31 cellular contexts compared by ENCODE assay signal in the genomic region with DNA sequence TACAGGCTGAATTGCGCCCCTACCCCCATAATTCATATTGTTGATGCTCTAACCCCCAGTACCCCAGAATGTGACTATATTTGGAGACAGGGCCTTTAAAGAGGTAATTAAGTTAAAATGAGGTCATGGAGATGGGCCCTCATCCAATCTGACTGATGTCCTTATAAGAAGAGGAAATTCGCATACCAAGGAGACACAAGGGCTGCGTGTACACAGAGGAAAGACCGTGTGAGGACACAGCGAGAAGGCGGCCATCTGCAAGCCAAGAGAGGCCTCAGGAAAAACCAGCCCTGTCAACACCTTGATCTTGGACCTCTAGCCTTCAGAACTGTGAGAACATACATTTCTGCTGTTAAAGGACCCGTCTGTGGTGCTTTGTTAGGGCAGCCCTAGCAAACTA. TPM values are rescaled to one million over a fixed set of nuclear protein-coding genes. Genes with fewer than 3 reads are reported as not detected.
DNase-seq lines count a peak whose midpoint lies in the region; ATAC-seq and TF ChIP-seq lines count a peak whose summit lies in the region.
"Had no signal": no experiment of that assay in that cellular context is flagged by ENCODE, and none has a peak within 500 bp of the region (broad histone marks: within the 10 kb centered on the region; RNA-seq: fewer than 3 reads in every experiment).

No MANE protein-coding gene starts in this region.

- no peaks in the 10 kb centered on the region for H3K36me3 ChIP-seq in mammary epithelial cell (ENCODE audit: insufficient read depth, low read length)
- no peaks in the 10 kb centered on the region for H3K36me3 ChIP-seq in gastroesophageal sphincter
- H3K36me3 ChIP-seq in stomach smooth muscle (ENCODE audit: control insufficient read depth in 2 of 2, insufficient read depth in 2 of 2, low read length in 2 of 2) = no peaks in the 10 kb centered on the region
- H3K36me3 ChIP-seq in OCI-LY7 (ENCODE audit: insufficient read depth, low read length) = no peaks in the 10 kb centered on the region
- H3K36me3 ChIP-seq: left lung, pancreas, Peyer's patch, SJCRH30, spleen, upper lobe of right lung had no signal

- POLR2A ChIA-PET in OCI-LY7 (lab: Charles Lee) = no interaction called here

- no peaks in the 10 kb centered on the region for H3K27me3 ChIP-seq in mammary epithelial cell (ENCODE audit: insufficient read depth, low read length)
- no peaks in the 10 kb centered on the region for H3K27me3 ChIP-seq in gastroesophageal sphincter
- no peaks in the 10 kb centered on the region for H3K27me3 ChIP-seq in stomach smooth muscle (ENCODE audit: control insufficient read depth in 1 of 2, insufficient read depth in 2 of 2, low read length in 2 of 2)
- H3K27me3 ChIP-seq: pancreas, Peyer's patch, SJCRH30, upper lobe of right lung had no signal

- peaks cover 30% of the 10 kb centered on the region for H3K27me3 Mint-ChIP-seq in HFFc6 (ENCODE audit: insufficient read depth)

- no peak for TF ChIP-seq EP300 in gastroesophageal sphincter (IDR thresholded peaks at IDR 0.05)

- H3K4me2 ChIP-seq in mammary epithelial cell (ENCODE audit: insufficient read depth, low read depth, low read length) (no peak overlapping the region), OCI-LY7 (ENCODE audit: low read length) (no peak overlapping the region)
- H3K4me2 ChIP-seq: GM23338 had no signal

- H3K4me3 ChIP-seq in mammary epithelial cell (replicated peaks in 1 of 3; ENCODE audit: insufficient read depth in 1 of 3, low read depth in 2 of 3, low read length in 3 of 3) (no peak overlapping the region), gastroesophageal sphincter (no peak overlapping the region), stomach smooth muscle (ENCODE audit: low read length in 2 of 2) (peak overlapping the region in 1 of 2 donors; percentile 44), OCI-LY7 (ENCODE audit: low read depth, low read length, poor library complexity, severe bottlenecking) (no peak overlapping the region)
- H3K4me3 ChIP-seq: GM23338, K562, left lung, pancreas, Peyer's patch, SJCRH30, spleen, upper lobe of right lung had no signal

- no peak for TF ChIP-seq POLR2A in gastroesophageal sphincter (IDR thresholded peaks at IDR 0.05)

- intact Hi-C loops in mammary epithelial cell (cut with micrococcal nuclease) (no loop called here), OCI-LY7 (cut with micrococcal nuclease; ENCODE audit: unreplicated experiment) (no loop called here)

- no peaks in the 10 kb centered on the region for H3K79me2 ChIP-seq in mammary epithelial cell (ENCODE audit: insufficient read depth, low read length)
- no peaks in the 10 kb centered on the region for H3K79me2 ChIP-seq in OCI-LY7 (ENCODE audit: insufficient read depth, low read depth, low read length)

- H2AFZ ChIP-seq in mammary epithelial cell (ENCODE audit: low read depth, low read length) = peak overlapping the region; percentile 48
- H2AFZ ChIP-seq in OCI-LY7 (ENCODE audit: low read length) = no peak overlapping the region
- H2AFZ ChIP-seq: GM23338 had no signal

- no peaks in the 10 kb centered on the region for H3K9me3 ChIP-seq in mammary epithelial cell (replicated peaks; ENCODE audit: insufficient read depth, low read length)
- H3K9me3 ChIP-seq in gastroesophageal sphincter = no peaks in the 10 kb centered on the region
- H3K9me3 ChIP-seq in stomach smooth muscle (ENCODE audit: control insufficient read depth in 2 of 2, low read length in 2 of 2) = no peaks in the 10 kb centered on the region
- no peaks in the 10 kb centered on the region for H3K9me3 ChIP-seq in OCI-LY7 (ENCODE audit: low read length)
- H3K9me3 ChIP-seq: left lung, pancreas, Peyer's patch, SJCRH30, spleen, upper lobe of right lung had no signal

- 40% methylated on average over 7 of the region's 7 CpGs for WGBS in mammary epithelial cell (ENCODE audit: low coverage, missing lambda C conversion rate)
- 23 to 59% methylated on average over 5 to 6 of the region's 7 CpGs for WGBS in gastroesophageal sphincter (ENCODE audit: low coverage in 1 of 2), 2 donors

- BruUV-seq in mammary epithelial cell (replicated peaks; lab: Mats Ljungman, UMichigan) (no TSS peak), OCI-LY7 (replicated peaks; lab: Mats Ljungman, UMichigan) (no TSS peak)

- no peaks in the 10 kb centered on the region for H3K9me3 Mint-ChIP-seq in HFFc6
- H3K9me3 Mint-ChIP-seq: activated CD8-positive, alpha-beta T cell treated with anti-CD3 and anti-CD28 coated beads for 36 hours; activated naive CD4-positive, alpha-beta T cell treated with anti-CD3 and anti-CD28 coated beads, Interleukin-2, amount 50 U/mL, for 72 hours; activated T-helper 2 cell treated with anti-CD3 and anti-CD28 coated beads, Interferon-gamma antibody, Interleukin-2, Interleukin-4, amounts not matched to agents 10 μg/mL and 5 μg/mL and 100 μg/mL, durations not matched to agents 14 hours and 24 hours and 36 hours; CD14-positive monocyte; GM23338; nephron progenitor cell had no signal

- no peaks in the 10 kb centered on the region for H3K9me2 ChIP-seq in OCI-LY7 (ENCODE audit: insufficient read depth, low read length)

- H3K9ac ChIP-seq in mammary epithelial cell (ENCODE audit: insufficient read depth, low read length) (no peak overlapping the region), stomach smooth muscle (ENCODE audit: low read length in 2 of 2) (peak overlapping the region in 1 of 2 donors; percentile 21)

- H3K4me1 Mint-ChIP-seq in HFFc6 (ENCODE audit: low read depth) = peaks cover 6% of the 10 kb centered on the region; the same call in 1 of the 2 replicates
- H3K4me1 Mint-ChIP-seq: CD14-positive monocyte had no signal

- no peak for TF ChIP-seq CTCF in mammary epithelial cell (conservative IDR thresholded peaks at IDR 0.05 in 1 of 2, IDR thresholded peaks at IDR 0.05 in 1 of 2; ENCODE audit: extremely low read depth in 1 of 2, insufficient read depth in 1 of 2, low read depth in 1 of 2, low read length in 2 of 2)
- no peak for TF ChIP-seq CTCF in gastroesophageal sphincter (IDR thresholded peaks at IDR 0.05)
- no peak for TF ChIP-seq CTCF in HFFc6 (IDR thresholded peaks at IDR 0.05)
- no peak for TF ChIP-seq CTCF in OCI-LY7 (conservative IDR thresholded peaks at IDR 0.05; ENCODE audit: low read length)

- in situ Hi-C loops in mammary epithelial cell (cut with MboI; ENCODE audit: low sequenced_read_pairs in 2 of 2) = no loop called here

- H3K36me3 Mint-ChIP-seq in HFFc6 (ENCODE audit: low read depth) = no peaks in the 10 kb centered on the region
- H3K36me3 Mint-ChIP-seq: activated naive CD4-positive, alpha-beta T cell treated with anti-CD3 and anti-CD28 coated beads, Interleukin-2, amount 50 U/mL, for 72 hours; CD14-positive monocyte had no signal

- peak; percentile 64 for ATAC-seq in gastroesophageal sphincter
- ATAC-seq: activated CD8-positive, alpha-beta T cell treated with anti-CD3 and anti-CD28 coated beads for 36 hours; activated naive CD4-positive, alpha-beta T cell treated with anti-CD3 and anti-CD28 coated beads, Interleukin-2, amount 50 U/mL, for 72 hours; esophagus mucosa; GM23338; K562; left lung; pancreas; right cardiac atrium; upper lobe of right lung had no signal

- no peak overlapping the region for H3K4me3 Mint-ChIP-seq in HFFc6
- H3K4me3 Mint-ChIP-seq: activated CD8-positive, alpha-beta T cell treated with anti-CD3 and anti-CD28 coated beads for 36 hours; CD14-positive monocyte; GM23338; nephron progenitor cell had no signal

- H3K27ac ChIP-seq in mammary epithelial cell (ENCODE audit: insufficient read depth, low read depth, low read length) (no peak overlapping the region), gastroesophageal sphincter (peak overlapping the region in 3 of 4 donors; percentile 66 to 82 (median 80)), stomach smooth muscle (ENCODE audit: low read length) (peak overlapping the region; percentile 69), OCI-LY7 (ENCODE audit: low read depth, low read length, poor library complexity, severe bottlenecking) (no peak overlapping the region)
- H3K27ac ChIP-seq: 22Rv1, left lung, pancreas, SJCRH30, spleen, upper lobe of right lung had no signal

- dilution Hi-C loops in mammary epithelial cell (cut with HindIII; ENCODE audit: low sequenced_read_pairs) = no loop called here

- H3K27ac Mint-ChIP-seq in HFFc6 = no peak overlapping the region
- H3K27ac Mint-ChIP-seq: activated CD8-positive, alpha-beta T cell treated with anti-CD3 and anti-CD28 coated beads for 36 hours; activated naive CD4-positive, alpha-beta T cell treated with anti-CD3 and anti-CD28 coated beads, Interleukin-2, amount 50 U/mL, for 72 hours; activated T-helper 2 cell treated with anti-CD3 and anti-CD28 coated beads, Interferon-gamma antibody, Interleukin-2, Interleukin-4, amounts not matched to agents 10 μg/mL and 5 μg/mL and 100 μg/mL, durations not matched to agents 14 hours and 24 hours and 36 hours; CD14-positive monocyte; GM23338 had no signal

- H3K4me1 ChIP-seq in mammary epithelial cell (ENCODE audit: insufficient read depth, low read length) = peaks cover 6% of the 10 kb centered on the region
- H3K4me1 ChIP-seq in gastroesophageal sphincter = peaks cover 2 to 56% (median 6%) of the 10 kb centered on the region in 3 donors
- H3K4me1 ChIP-seq in stomach smooth muscle (ENCODE audit: control insufficient read depth, insufficient read depth, low read length) = peaks cover 27% of the 10 kb centered on the region
- H3K4me1 ChIP-seq in OCI-LY7 (ENCODE audit: insufficient read depth, low read length, poor library complexity, severe bottlenecking) = no peaks in the 10 kb centered on the region
- H3K4me1 ChIP-seq: left lung, pancreas, Peyer's patch, SJCRH30, upper lobe of right lung had no signal

- peak; percentile 51 for DNase-seq in DMS 273 (lab: John Stamatoyannopoulos, UW; ENCODE audit: unreplicated experiment)
- no peak for DNase-seq in DMS 273 treated with DMSO at 0.1 percent for 48 hours (lab: John Stamatoyannopoulos, UW)
- DNase-seq in mammary epithelial cell = no peak
- DNase-seq in HFFc6 = no peak
- no peak for DNase-seq in OCI-LY7 (ENCODE audit: low spot score)
- DNase-seq in HK-2 (ENCODE audit: unreplicated experiment) = no peak
- DNase-seq: activated CD4-positive, alpha-beta T cell treated with anti-CD3 and anti-CD28 coated beads for 1 hour; activated CD8-positive, alpha-beta T cell treated with anti-CD3 and anti-CD28 coated beads for 36 hours; cortex of kidney; left lung; midbrain; MM.1S; NCI-H2029; NCI-H2227 treated with DMSO at 0.1 percent for 48 hours; nephron progenitor cell; pancreas; Peyer's patch; SJCRH30; spleen; stimulated activated CD4-positive, alpha-beta T cell treated with anti-CD3 and anti-CD28 coated beads, Interleukin-2, amount 100 ng/mL, for 48 hours; upper lobe of right lung had no signal

- H4K20me1 ChIP-seq in mammary epithelial cell (ENCODE audit: insufficient read depth, low read length) = no peaks in the 10 kb centered on the region
- H4K20me1 ChIP-seq in OCI-LY7 (ENCODE audit: insufficient read depth, low read length) = no peaks in the 10 kb centered on the region

- CTCF ChIA-PET in mammary epithelial cell (lab: Charles Lee; ENCODE audit: low non-redundant PET) (no interaction called here), OCI-LY7 (lab: Charles Lee; ENCODE audit: unreplicated experiment) (no interaction called here)

RNA-seq across cellular contexts. Expression of a gene that starts 50.3 kb away (rescaled TPM):
- 10 to 100 TPM; 65.1 to 69.5 TPM for total RNA-seq in mammary epithelial cell
- 15.2 TPM for polyA plus RNA-seq in mammary epithelial cell
- 23.3 TPM for polyA minus RNA-seq in mammary epithelial cell
- total RNA-seq in gastroesophageal sphincter = 10 to 100 TPM; 34.2 to 64.0 (median 56.0) TPM
- total RNA-seq in HFFc6 (2021; fragmentation: NEBNext Ultra II Directional; extraction: Animal tissue kit (Norgen Biotek cat#: 25700)) = 10 to 100 TPM; 38.3 to 44.8 (median 41.9) TPM
- 41.9 and 70.4 TPM in 2 replicates for total RNA-seq in OCI-LY7 (2014; rRNA removed; shearing (Covaris generic))
- 59.0 and 67.2 TPM in 2 replicates for total RNA-seq in OCI-LY7 (2022)

Comparison
In these comparisons a context has a peak if more than half of its experiments do, and no peak if none do; other contexts are left out.
1. H3K27ac ChIP-seq: peak in gastroesophageal sphincter (3 of 4) and stomach smooth muscle (single experiment); none in mammary epithelial cell (single experiment) and OCI-LY7 (single experiment).